8 cellular contexts compared by ENCODE assay signal in the genomic region with DNA sequence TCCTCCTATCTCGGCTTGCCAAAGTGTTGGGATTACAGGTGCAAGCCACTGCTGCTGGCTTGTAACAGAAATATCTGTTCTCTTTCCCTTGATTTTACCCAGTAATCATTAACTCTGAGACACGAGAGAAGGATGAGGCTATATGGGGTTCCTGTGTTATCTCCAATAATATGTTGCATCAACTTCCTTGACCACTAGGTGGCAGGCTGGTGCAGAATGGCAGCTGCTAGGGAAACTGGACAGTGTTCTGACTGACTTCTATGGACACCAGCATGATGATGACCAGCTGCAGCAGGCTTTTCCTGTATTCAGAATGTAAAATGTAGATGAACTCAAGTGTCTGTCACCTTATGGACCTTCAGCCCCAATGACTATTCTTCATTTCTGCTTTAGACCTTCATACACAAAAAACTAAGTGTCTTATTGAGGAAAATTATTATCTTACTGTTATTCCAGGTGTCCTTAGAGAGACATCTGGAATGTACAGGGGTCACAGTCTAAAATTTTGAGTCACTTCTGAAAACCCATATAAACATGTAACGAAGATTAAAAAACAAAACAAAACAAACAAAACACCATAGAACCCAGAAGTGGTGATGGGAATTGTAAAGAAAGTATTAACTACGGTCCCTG. TPM values are rescaled to one million over a fixed set of nuclear protein-coding genes. Genes with fewer than 3 reads are reported as not detected.
DNase-seq lines count a peak whose midpoint lies in the region; ATAC-seq and TF ChIP-seq lines count a peak whose summit lies in the region.

No MANE protein-coding gene starts in this region.

- H3K9me3 Mint-ChIP-seq in CD4-positive, alpha-beta T cell = no peaks in the 10 kb centered on the region
- no peaks in the 10 kb centered on the region for H3K9me3 Mint-ChIP-seq in activated CD4-positive, alpha-beta memory T cell treated with anti-CD3 and anti-CD28 coated beads, Interleukin-2, amount 10 ng/mL, durations not matched to agents 7 days and 5 days
- no peaks in the 10 kb centered on the region for H3K9me3 Mint-ChIP-seq in effector memory CD8-positive, alpha-beta T cell
- no peaks in the 10 kb centered on the region for H3K9me3 Mint-ChIP-seq in stimulated activated effector memory CD8-positive, alpha-beta T cell treated with anti-CD3 and anti-CD28 coated beads, Interleukin-12 subunit alpha, Interleukin-12 subunit beta, amount 100 ng/mL, for 72 hours

- H3K27ac ChIP-seq in CD4-positive, alpha-beta T cell (ENCODE audit: low read depth, low read length) = no peak overlapping the region

- intact Hi-C loops in CD4-positive, alpha-beta T cell (cut with DNase I, micrococcal nuclease) = loop anchor here (1.0 to 2.0 kb wide), 4 partner anchors 57 to 1534 kb away; no protein-coding TSS in a partner anchor

- no peak overlapping the region for H3K4me3 Mint-ChIP-seq in CD4-positive, alpha-beta T cell
- no peak overlapping the region for H3K4me3 Mint-ChIP-seq in activated CD4-positive, alpha-beta memory T cell treated with anti-CD3 and anti-CD28 coated beads, Interleukin-2, amount 10 ng/mL, durations not matched to agents 7 days and 5 days
- no peak overlapping the region for H3K4me3 Mint-ChIP-seq in effector memory CD8-positive, alpha-beta T cell
- no peak overlapping the region for H3K4me3 Mint-ChIP-seq in stimulated activated effector memory CD8-positive, alpha-beta T cell treated with anti-CD3 and anti-CD28 coated beads, Interleukin-12 subunit alpha, Interleukin-12 subunit beta, amount 100 ng/mL, for 72 hours

- peaks cover 19% of the 10 kb centered on the region for H3K27me3 Mint-ChIP-seq in CD4-positive, alpha-beta T cell
- H3K27me3 Mint-ChIP-seq in activated CD4-positive, alpha-beta memory T cell treated with anti-CD3 and anti-CD28 coated beads, Interleukin-2, amount 10 ng/mL, durations not matched to agents 7 days and 5 days = peaks cover 16% of the 10 kb centered on the region
- H3K27me3 Mint-ChIP-seq in effector memory CD8-positive, alpha-beta T cell = peaks cover 13 to 35% of the 10 kb centered on the region in 2 donors

- CTCF ChIA-PET in CD4-positive, alpha-beta T cell (lab: Charles Lee) = interaction anchor here (1.0 to 1.8 kb wide), 8 partner anchors 11 to 1533 kb away, joined by 3 to 12 read pairs (median 4); no protein-coding TSS in a partner anchor
- CTCF ChIA-PET in activated CD4-positive, alpha-beta memory T cell treated with anti-CD3 and anti-CD28 coated beads, Interleukin-2, amount 10 ng/mL, durations not matched to agents 7 days and 5 days (lab: Charles Lee) = interaction anchor here (0.9 to 7.3 kb wide), 12 partner anchors 9 to 63 kb away, joined by 3 to 89 read pairs (median 5); no protein-coding TSS in a partner anchor

- DNase-seq in CD4-positive, alpha-beta T cell = peak; percentile 33 to 64 (median 50)
- DNase-seq in NCI-H774 (lab: John Stamatoyannopoulos, UW) = peak; percentile 77
- DNase-seq in activated CD4-positive, alpha-beta memory T cell treated with anti-CD3 and anti-CD28 coated beads, Interleukin-2, amount 10 ng/mL, durations not matched to agents 7 days and 5 days = peak; percentile 75
- DNase-seq in effector memory CD8-positive, alpha-beta T cell = peak; percentile 65 to 75 (median 70)
- DNase-seq in middle frontal gyrus (ENCODE audit: extremely low spot score, low spot score) = peak; percentile 60
- peak; percentile 75 to 87 for DNase-seq in stimulated activated effector memory CD8-positive, alpha-beta T cell treated with anti-CD3 and anti-CD28 coated beads, Interleukin-12 subunit alpha, Interleukin-12 subunit beta, amount 100 ng/mL, for 72 hours (ENCODE audit: low spot score in 2 of 2)

- H3K27me3 ChIP-seq in CD4-positive, alpha-beta T cell (ENCODE audit: control insufficient read depth, insufficient read depth, low read length) = no peaks in the 10 kb centered on the region

- TF ChIP-seq CTCF in CD4-positive, alpha-beta T cell (IDR thresholded peaks at IDR 0.05) = peak; percentile 91

- no peaks in the 10 kb centered on the region for H3K9me3 ChIP-seq in CD4-positive, alpha-beta T cell (ENCODE audit: control insufficient read depth, low read length)

- peak; percentile 75 for ATAC-seq in CD4-positive, alpha-beta T cell (ENCODE audit: poor library complexity)
- peak; percentile 97 for ATAC-seq in GM19023 (IDR thresholded peaks at IDR 0.05; ENCODE audit: unreplicated experiment)
- peak; percentile 94 for ATAC-seq in HG03135 (IDR thresholded peaks at IDR 0.05; ENCODE audit: unreplicated experiment)
- ATAC-seq in effector memory CD8-positive, alpha-beta T cell (replicated peaks) = peak; percentile 78
- peak; percentile 83 for ATAC-seq in stimulated activated effector memory CD8-positive, alpha-beta T cell treated with anti-CD3 and anti-CD28 coated beads, Interleukin-12 subunit alpha, Interleukin-12 subunit beta, amount 100 ng/mL, for 72 hours

- no peak overlapping the region for H3K27ac Mint-ChIP-seq in CD4-positive, alpha-beta T cell
- no peak overlapping the region for H3K27ac Mint-ChIP-seq in activated CD4-positive, alpha-beta memory T cell treated with anti-CD3 and anti-CD28 coated beads, Interleukin-2, amount 10 ng/mL, durations not matched to agents 7 days and 5 days
- no peak overlapping the region for H3K27ac Mint-ChIP-seq in effector memory CD8-positive, alpha-beta T cell
- no peak overlapping the region for H3K27ac Mint-ChIP-seq in stimulated activated effector memory CD8-positive, alpha-beta T cell treated with anti-CD3 and anti-CD28 coated beads, Interleukin-12 subunit alpha, Interleukin-12 subunit beta, amount 100 ng/mL, for 72 hours

- H3K4me1 Mint-ChIP-seq in CD4-positive, alpha-beta T cell (ENCODE audit: low read depth) = peaks cover 4% of the 10 kb centered on the region
- H3K4me1 Mint-ChIP-seq in activated CD4-positive, alpha-beta memory T cell treated with anti-CD3 and anti-CD28 coated beads, Interleukin-2, amount 10 ng/mL, durations not matched to agents 7 days and 5 days = peaks cover 2% of the 10 kb centered on the region
- H3K4me1 Mint-ChIP-seq in effector memory CD8-positive, alpha-beta T cell (ENCODE audit: low read depth in 2 of 2) = peaks cover 0 to 2% of the 10 kb centered on the region in 2 donors
- peaks cover 5% of the 10 kb centered on the region for H3K4me1 Mint-ChIP-seq in stimulated activated effector memory CD8-positive, alpha-beta T cell treated with anti-CD3 and anti-CD28 coated beads, Interleukin-12 subunit alpha, Interleukin-12 subunit beta, amount 100 ng/mL, for 72 hours

- no peaks in the 10 kb centered on the region for H3K36me3 Mint-ChIP-seq in CD4-positive, alpha-beta T cell (ENCODE audit: low read depth)
- no peaks in the 10 kb centered on the region for H3K36me3 Mint-ChIP-seq in activated CD4-positive, alpha-beta memory T cell treated with anti-CD3 and anti-CD28 coated beads, Interleukin-2, amount 10 ng/mL, durations not matched to agents 7 days and 5 days (ENCODE audit: low read depth)
- H3K36me3 Mint-ChIP-seq in effector memory CD8-positive, alpha-beta T cell (ENCODE audit: insufficient read depth) = no peaks in the 10 kb centered on the region
- H3K36me3 Mint-ChIP-seq in stimulated activated effector memory CD8-positive, alpha-beta T cell treated with anti-CD3 and anti-CD28 coated beads, Interleukin-12 subunit alpha, Interleukin-12 subunit beta, amount 100 ng/mL, for 72 hours = no peaks in the 10 kb centered on the region

- POLR2A ChIA-PET in CD4-positive, alpha-beta T cell (lab: Charles Lee) = no interaction called here
- POLR2A ChIA-PET in activated CD4-positive, alpha-beta memory T cell treated with anti-CD3 and anti-CD28 coated beads, Interleukin-2, amount 10 ng/mL, durations not matched to agents 7 days and 5 days (lab: Charles Lee) = interaction anchor here (1.1 kb wide), 1 partner anchor 58 kb away, joined by 3 read pairs; no protein-coding TSS in a partner anchor

RNA-seq across cellular contexts. Expression of a gene that starts 20.4 kb away (rescaled TPM):
- under 1 TPM; 0.75 to 0.80 TPM for total RNA-seq in CD4-positive, alpha-beta T cell
- 10 to 100 TPM; 13.6 to 15.0 TPM for total RNA-seq in activated CD4-positive, alpha-beta memory T cell treated with anti-CD3 and anti-CD28 coated beads, Interleukin-2, amount 10 ng/mL, durations not matched to agents 7 days and 5 days

RNA-seq across cellular contexts. Expression of a gene that starts 21.8 kb away (rescaled TPM):
- 1 to 10 TPM; 5.3 to 6.2 TPM for total RNA-seq in CD4-positive, alpha-beta T cell
- total RNA-seq in activated CD4-positive, alpha-beta memory T cell treated with anti-CD3 and anti-CD28 coated beads, Interleukin-2, amount 10 ng/mL, durations not matched to agents 7 days and 5 days = 1 to 10 TPM; 8.0 to 9.5 TPM

Comparison
In these comparisons a context has a peak if more than half of its experiments do, and no peak if none do; other contexts are left out.
1. RNA of a gene that starts 20.4 kb away (total RNA-seq): 13.6 to 15.0 TPM in activated CD4-positive, alpha-beta memory T cell treated with anti-CD3 and anti-CD28 coated beads, Interleukin-2, amount 10 ng/mL, durations not matched to agents 7 days and 5 days; 0.75 to 0.80 TPM in CD4-positive, alpha-beta T cell; every median in the first group is over 4 times any median in the second.
2. Peak in every context shown above with its lines, with median percentiles within 50 percentile points of each other: ATAC-seq and DNase-seq.